In genomic region chr1:19029191-19030085, GRCh38 we compare ENCODE assay signal across 17 cellular contexts.
A peak's percentile ranks its signal among the peaks of the same experiment; 100 is the strongest.
DNase-seq lines count a peak whose midpoint lies in the region; ATAC-seq and TF ChIP-seq lines count a peak whose summit lies in the region.
"Had no signal": no experiment of that assay in that cellular context is flagged by ENCODE, and none has a peak within 500 bp of the region (broad histone marks: within the 10 kb centered on the region; RNA-seq: fewer than 3 reads in every experiment).

No MANE protein-coding gene starts in this region.

- no peaks in the 10 kb centered on the region for H3K36me3 ChIP-seq in breast epithelium
- no peaks in the 10 kb centered on the region for H3K36me3 ChIP-seq in left lung
- H3K36me3 ChIP-seq in ovary, result no peaks in the 10 kb centered on the region
- H3K36me3 ChIP-seq: WERI-Rb-1 had no signal

- in situ Hi-C loops in T47D (cut with HindIII; ENCODE audit: low pct_unique_long_range_greater_than_20kb, low sequenced_read_pairs), result no loop called here

- POLR2A ChIA-PET in WTC11 (lab: Charles Lee), result no interaction called here
- POLR2A ChIA-PET in naive thymus-derived CD8-positive, alpha-beta T cell (lab: Charles Lee), result interaction anchor here (0.6 kb wide), 1 partner anchor 24 kb away, joined by 3 read pairs; no protein-coding TSS in a partner anchor

- WGBS in ovary, 3 donors, result 66 to 72% (median 66%) methylated on average over 21 of the region's 21 CpGs

- H3K27me3 ChIP-seq in breast epithelium (no peaks in the 10 kb centered on the region), left lung (peaks cover 0 to 20% of the 10 kb centered on the region in 2 donors), ovary (no peaks in the 10 kb centered on the region)

- DNase-seq in T47D (ENCODE audit: low read depth in 1 of 2, low spot score in 1 of 2) (peak; percentile 30 to 40), breast epithelium (ENCODE audit: low spot score in 2 of 2) (no peak), WTC11 (ENCODE audit: low spot score) (peak; percentile 8), left lung (peak in 1 of 2 donors; percentile 63), ovary (no peak)
- DNase-seq in activated CD4-positive, alpha-beta T cell treated with anti-CD3 and anti-CD28 coated beads for 1 hour, result no peak
- DNase-seq in naive thymus-derived CD8-positive, alpha-beta T cell, result no peak
- DNase-seq: activated CD8-positive, alpha-beta memory T cell treated with anti-CD3 and anti-CD28 coated beads, Interleukin-2, amount 50 U/mL, for 4 hours; foreskin melanocyte; GOT3; NCI-H1092; SHP77 treated with DMSO at 0.1 percent for 48 hours; stimulated activated CD4-positive, alpha-beta T cell treated with anti-CD3 and anti-CD28 coated beads, Interleukin-4, amount 100 ng/mL, for 24 hours; stimulated activated naive CD4-positive, alpha-beta T cell; WERI-Rb-1 had no signal

- H3K36me3 Mint-ChIP-seq in WTC11, result no peaks in the 10 kb centered on the region
- H3K36me3 Mint-ChIP-seq in naive thymus-derived CD8-positive, alpha-beta T cell, result no peaks in the 10 kb centered on the region

- ATAC-seq in WTC11 (no peak), left lung (peak; percentile 33), HG02884 (IDR thresholded peaks at IDR 0.05; ENCODE audit: unreplicated experiment) (no peak)
- no peak for ATAC-seq in naive thymus-derived CD8-positive, alpha-beta T cell

- H3K4me1 ChIP-seq in breast epithelium, result no peaks in the 10 kb centered on the region
- H3K4me1 ChIP-seq in left lung, result no peaks in the 10 kb centered on the region
- no peaks in the 10 kb centered on the region for H3K4me1 ChIP-seq in ovary (ENCODE audit: insufficient read depth)

- H3K4me3 Mint-ChIP-seq in WTC11, result no peak overlapping the region
- H3K4me3 Mint-ChIP-seq in naive thymus-derived CD8-positive, alpha-beta T cell, result no peak overlapping the region
- H3K4me3 Mint-ChIP-seq: dendritic cell treated with granulocyte-macrophage colony-stimulating factor and Interleukin-4, amounts not matched to agents 40 ng/mL and 50 ng/mL, for 4 days had no signal

- CTCF ChIA-PET in WTC11 (lab: Charles Lee), result no interaction called here

- H3K27ac ChIP-seq in breast epithelium (no peak overlapping the region), left lung (no peak overlapping the region), ovary (no peak overlapping the region)
- H3K27ac ChIP-seq: WERI-Rb-1 had no signal

- H3K9me3 Mint-ChIP-seq in WTC11, result no peaks in the 10 kb centered on the region
- peaks cover 0 to 4% (median 3%) of the 10 kb centered on the region in 9 donors for H3K9me3 Mint-ChIP-seq in naive thymus-derived CD8-positive, alpha-beta T cell
- H3K9me3 Mint-ChIP-seq: dendritic cell treated with granulocyte-macrophage colony-stimulating factor and Interleukin-4, amounts not matched to agents 40 ng/mL and 50 ng/mL, for 4 days had no signal

- no peak for TF ChIP-seq CTCF in breast epithelium (IDR thresholded peaks at IDR 0.05)
- TF ChIP-seq CTCF in WTC11 (IDR thresholded peaks at IDR 0.05), result no peak
- TF ChIP-seq CTCF in left lung (IDR thresholded peaks at IDR 0.05), result no peak
- no peak for TF ChIP-seq CTCF in ovary (IDR thresholded peaks at IDR 0.05)

- TF ChIP-seq EP300 in ovary (IDR thresholded peaks at IDR 0.05), result no peak

- no peaks in the 10 kb centered on the region for H3K27me3 Mint-ChIP-seq in WTC11 (ENCODE audit: low read depth)
- peaks cover 5 to 14% (median 8%) of the 10 kb centered on the region in 5 donors for H3K27me3 Mint-ChIP-seq in naive thymus-derived CD8-positive, alpha-beta T cell

- TF ChIP-seq POLR2A in breast epithelium (IDR thresholded peaks at IDR 0.05), result no peak
- TF ChIP-seq POLR2A in ovary (IDR thresholded peaks at IDR 0.05), result no peak

- H3K27ac Mint-ChIP-seq in WTC11, result no peak overlapping the region
- H3K27ac Mint-ChIP-seq in naive thymus-derived CD8-positive, alpha-beta T cell, result no peak overlapping the region
- H3K27ac Mint-ChIP-seq: dendritic cell treated with granulocyte-macrophage colony-stimulating factor and Interleukin-4, amounts not matched to agents 40 ng/mL and 50 ng/mL, for 4 days had no signal

- peaks cover 5% of the 10 kb centered on the region for H3K4me1 Mint-ChIP-seq in WTC11
- peaks cover 0 to 3% (median 0%) of the 10 kb centered on the region in 4 donors for H3K4me1 Mint-ChIP-seq in naive thymus-derived CD8-positive, alpha-beta T cell

- H3K9me3 ChIP-seq in breast epithelium (no peaks in the 10 kb centered on the region), left lung (no peaks in the 10 kb centered on the region), ovary (no peaks in the 10 kb centered on the region)

- H3K4me3 ChIP-seq in breast epithelium (no peak overlapping the region), left lung (no peak overlapping the region), ovary (no peak overlapping the region)

- intact Hi-C loops in breast epithelium (cut with DNase I; ENCODE audit: low total_unique reads), result loop anchor here (10.0 kb wide), 1 partner anchor 415 kb away; no protein-coding TSS in a partner anchor
- intact Hi-C loops in left lung (cut with DNase I), result no loop called here
- intact Hi-C loops in ovary (cut with DNase I), result no loop called here

TF ChIP-seq in WTC11, 78 proteins besides CTCF, POLR2A, EP300 and RAD21:
- TF ChIP-seq SMAD3 (CRISPR knock-in tag; IDR thresholded peaks at IDR 0.05; ENCODE audit: borderline replicate concordance) (no peak), GABPB1 (CRISPR knock-in tag; IDR thresholded peaks at IDR 0.05) (0 out of 2 replicates have a peak, but pooled peaks have one; percentile 20)

Comparison
In these comparisons a context has a peak if more than half of its experiments do, and no peak if none do; other contexts are left out.
1. DNase-seq: peak in T47D (2 of 2) and WTC11 (single experiment); none in breast epithelium (0 of 2), ovary (0 of 5), activated CD4-positive, alpha-beta T cell treated with anti-CD3 and anti-CD28 coated beads for 1 hour (single experiment) and naive thymus-derived CD8-positive, alpha-beta T cell (0 of 10).